18 cellular contexts compared by ENCODE assay signal in the genomic region with DNA sequence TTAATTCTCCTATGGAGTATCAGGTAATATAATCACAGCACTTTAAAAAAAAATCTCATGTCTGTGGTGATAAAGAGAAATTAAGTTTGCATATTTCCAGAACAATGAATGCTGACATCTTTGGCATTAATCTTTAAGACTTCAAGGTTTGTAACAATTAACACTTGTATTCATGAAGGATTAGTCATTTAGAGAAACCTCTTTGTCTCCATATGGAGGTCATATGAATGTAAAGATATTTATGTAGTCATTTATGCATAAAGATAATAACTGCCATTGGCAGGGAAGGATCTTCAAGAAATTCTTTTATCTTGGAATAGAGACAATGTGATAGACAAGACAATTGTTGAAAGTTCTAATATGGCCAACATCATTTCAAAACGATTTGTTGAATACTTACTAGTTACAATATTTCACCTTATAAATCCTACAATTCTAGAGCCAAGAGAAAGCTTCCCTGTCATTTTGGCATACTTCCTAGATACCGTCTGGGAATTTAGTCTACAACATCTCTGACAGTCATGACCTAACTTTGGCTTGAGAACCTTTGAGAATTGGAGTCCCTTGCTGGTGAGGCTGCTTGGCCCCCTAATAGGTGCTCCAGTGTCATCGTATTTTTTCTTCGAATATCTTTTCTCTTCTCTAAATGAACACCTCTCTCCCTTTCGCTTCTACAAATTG. TPM values are rescaled to one million over a fixed set of nuclear protein-coding genes. Genes with fewer than 3 reads are reported as not detected.
A peak's percentile ranks its signal among the peaks of the same experiment; 100 is the strongest.
DNase-seq lines count a peak whose midpoint lies in the region; ATAC-seq, FAIRE-seq and TF ChIP-seq lines count a peak whose summit lies in the region.
"Had no signal": no experiment of that assay in that cellular context is flagged by ENCODE, and none has a peak within 500 bp of the region (broad histone marks: within the 10 kb centered on the region; RNA-seq: fewer than 3 reads in every experiment).

No MANE protein-coding gene starts in this region.

- TF ChIP-seq POLR2A in GM12892 (IDR thresholded peaks at IDR 0.05; ENCODE audit: low read depth, low read length): no peak

- H3K27me3 ChIP-seq in dorsolateral prefrontal cortex: no peaks in the 10 kb centered on the region
- H3K27me3 ChIP-seq: Peyer's patch had no signal

- H3K4me1 Mint-ChIP-seq in naive B cell: peaks cover 28 to 50% (median 46%) of the 10 kb centered on the region in 3 donors
- H3K4me1 Mint-ChIP-seq: CD14-positive monocyte had no signal

- POLR2A ChIA-PET in HEK293T (lab: Yijun Ruan, JAX): no interaction called here

- H3K27ac Mint-ChIP-seq in naive B cell: peak overlapping the region in 4 of 6 donors; percentile 50 to 89 (median 77)

- ATAC-seq in SK-N-SH treated with all-trans-retinoic acid at 6 μM for 48 hours (peak; percentile 52), naive B cell (ENCODE audit: low read depth in 2 of 2) (no peak), HG02938 (IDR thresholded peaks at IDR 0.05; ENCODE audit: unreplicated experiment) (no peak)
- ATAC-seq: K562 had no signal

- TF ChIP-seq CTCF in dorsolateral prefrontal cortex (IDR thresholded peaks at IDR 0.05 in 54 of 56, conservative IDR thresholded peaks at IDR 0.05 in 2 of 56; ENCODE audit: low read depth in 1 of 56, partially characterized antibody in 56 of 56): no peak

- intact Hi-C loops in dorsolateral prefrontal cortex (cut with DNase I): no loop called here

- CTCF ChIA-PET in HEK293T (lab: Yijun Ruan, JAX): no interaction called here

- H3K9me3 Mint-ChIP-seq in naive B cell: no peaks in the 10 kb centered on the region

- H3K4me3 ChIP-seq in dorsolateral prefrontal cortex: no peak overlapping the region
- H3K4me3 ChIP-seq: K562, Peyer's patch had no signal

- no peaks in the 10 kb centered on the region for H3K27me3 Mint-ChIP-seq in naive B cell

- peak; percentile 54 for FAIRE-seq in GM12892 (lab: Jason Lieb, UNC)
- FAIRE-seq: H1, K562 had no signal

- peak overlapping the region in 55 of 59 donors; percentile 33 to 100 (median 96) for H3K27ac ChIP-seq in dorsolateral prefrontal cortex
- H3K27ac ChIP-seq: Peyer's patch had no signal

- DNase-seq in GM12892 (ENCODE audit: insufficient read length) (no peak), dorsolateral prefrontal cortex (no peak), naive B cell (no peak), GF-D8 (lab: John Stamatoyannopoulos, UW) (no peak), HEK293T (ENCODE audit: extremely low spot score) (no peak), RKO (ENCODE audit: low spot score) (no peak)
- DNase-seq: Caco-2, DMS53, NCI-H1436 treated with DMSO at 0.1 percent for 48 hours, NCI-H2081, NCI-H524, Peyer's patch, SHP77 had no signal

- no peak overlapping the region for H3K4me3 Mint-ChIP-seq in naive B cell
- H3K4me3 Mint-ChIP-seq: CD14-positive monocyte had no signal

- H3K36me3 Mint-ChIP-seq in naive B cell: peaks cover 6 to 11% of the 10 kb centered on the region in 2 donors
- H3K36me3 Mint-ChIP-seq: CD14-positive monocyte had no signal

TF ChIP-seq in SK-N-SH treated with all-trans-retinoic acid at 6 μM for 48 hours, 23 proteins besides CTCF, POLR2A, EP300 and RAD21 (continues in another document):
- TF ChIP-seq ZNF70 (CRISPR knock-in tag; IDR thresholded peaks at IDR 0.05) (no peak), ZFP3 (CRISPR knock-in tag; IDR thresholded peaks at IDR 0.05) (no peak), RARB (CRISPR knock-in tag; IDR thresholded peaks at IDR 0.05) (no peak), TCF4 (CRISPR knock-in tag; IDR thresholded peaks at IDR 0.05; ENCODE audit: borderline replicate concordance) (no peak), GLIS3 (CRISPR knock-in tag; IDR thresholded peaks at IDR 0.05) (no peak), OSR1 (CRISPR knock-in tag; IDR thresholded peaks at IDR 0.05) (no peak), ZNF8 (CRISPR knock-in tag; IDR thresholded peaks at IDR 0.05) (no peak)
- TF ChIP-seq, protein P1, sequence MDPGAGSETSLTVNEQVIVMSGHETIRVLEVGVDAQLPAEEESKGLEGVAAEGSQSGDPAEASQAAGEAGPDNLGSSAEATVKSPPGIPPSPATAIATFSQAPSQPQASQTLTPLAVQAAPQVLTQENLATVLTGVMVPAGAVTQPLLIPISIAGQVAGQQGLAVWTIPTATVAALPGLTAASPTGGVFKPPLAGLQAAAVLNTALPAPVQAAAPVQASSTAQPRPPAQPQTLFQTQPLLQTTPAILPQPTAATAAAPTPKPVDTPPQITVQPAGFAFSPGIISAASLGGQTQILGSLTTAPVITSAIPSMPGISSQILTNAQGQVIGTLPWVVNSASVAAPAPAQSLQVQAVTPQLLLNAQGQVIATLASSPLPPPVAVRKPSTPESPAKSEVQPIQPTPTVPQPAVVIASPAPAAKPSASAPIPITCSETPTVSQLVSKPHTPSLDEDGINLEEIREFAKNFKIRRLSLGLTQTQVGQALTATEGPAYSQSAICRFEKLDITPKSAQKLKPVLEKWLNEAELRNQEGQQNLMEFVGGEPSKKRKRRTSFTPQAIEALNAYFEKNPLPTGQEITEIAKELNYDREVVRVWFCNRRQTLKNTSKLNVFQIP (CRISPR knock-in tag; IDR thresholded peaks at IDR 0.05; ENCODE audit: borderline replicate concordance, low read depth): no peak
- TF ChIP-seq, protein P2, sequence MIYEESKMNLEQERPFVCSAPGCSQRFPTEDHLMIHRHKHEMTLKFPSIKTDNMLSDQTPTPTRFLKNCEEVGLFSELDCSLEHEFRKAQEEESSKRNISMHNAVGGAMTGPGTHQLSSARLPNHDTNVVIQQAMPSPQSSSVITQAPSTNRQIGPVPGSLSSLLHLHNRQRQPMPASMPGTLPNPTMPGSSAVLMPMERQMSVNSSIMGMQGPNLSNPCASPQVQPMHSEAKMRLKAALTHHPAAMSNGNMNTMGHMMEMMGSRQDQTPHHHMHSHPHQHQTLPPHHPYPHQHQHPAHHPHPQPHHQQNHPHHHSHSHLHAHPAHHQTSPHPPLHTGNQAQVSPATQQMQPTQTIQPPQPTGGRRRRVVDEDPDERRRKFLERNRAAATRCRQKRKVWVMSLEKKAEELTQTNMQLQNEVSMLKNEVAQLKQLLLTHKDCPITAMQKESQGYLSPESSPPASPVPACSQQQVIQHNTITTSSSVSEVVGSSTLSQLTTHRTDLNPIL (CRISPR knock-in tag; IDR thresholded peaks at IDR 0.05; ENCODE audit: low read depth): no peak

TF ChIP-seq in HEK293T, 16 proteins besides CTCF, POLR2A, EP300 and RAD21:
- TF ChIP-seq LEF1 (IDR thresholded peaks at IDR 0.05; ENCODE audit: borderline replicate concordance) (no peak), HDGF (IDR thresholded peaks at IDR 0.05; ENCODE audit: borderline replicate concordance) (no peak), BHLHE40 (IDR thresholded peaks at IDR 0.05; ENCODE audit: borderline replicate concordance) (no peak), FOXA1 (IDR thresholded peaks at IDR 0.05) (no peak), ELF4 (IDR thresholded peaks at IDR 0.05) (no peak), L3MBTL2 (conservative IDR thresholded peaks at IDR 0.05) (no peak), CTBP1 (IDR thresholded peaks at IDR 0.05; ENCODE audit: borderline replicate concordance) (no peak), FOXK2 (IDR thresholded peaks at IDR 0.05) (no peak), TARDBP (IDR thresholded peaks at IDR 0.05) (no peak), SUZ12 (IDR thresholded peaks at IDR 0.05) (no peak), SP1 (IDR thresholded peaks at IDR 0.05) (no peak), ZNF384 (IDR thresholded peaks at IDR 0.05) (no peak)
- TF ChIP-seq, protein P3, sequence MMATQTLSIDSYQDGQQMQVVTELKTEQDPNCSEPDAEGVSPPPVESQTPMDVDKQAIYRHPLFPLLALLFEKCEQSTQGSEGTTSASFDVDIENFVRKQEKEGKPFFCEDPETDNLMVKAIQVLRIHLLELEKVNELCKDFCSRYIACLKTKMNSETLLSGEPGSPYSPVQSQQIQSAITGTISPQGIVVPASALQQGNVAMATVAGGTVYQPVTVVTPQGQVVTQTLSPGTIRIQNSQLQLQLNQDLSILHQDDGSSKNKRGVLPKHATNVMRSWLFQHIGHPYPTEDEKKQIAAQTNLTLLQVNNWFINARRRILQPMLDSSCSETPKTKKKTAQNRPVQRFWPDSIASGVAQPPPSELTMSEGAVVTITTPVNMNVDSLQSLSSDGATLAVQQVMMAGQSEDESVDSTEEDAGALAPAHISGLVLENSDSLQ (IDR thresholded peaks at IDR 0.05): no peak
TF ChIP-seq in HEK293T: peak in this region for 0.

RNA-seq across cellular contexts. Expression of a gene that starts 33.6 kb away (rescaled TPM):
- 158 TPM for polyA plus RNA-seq in GM12892 (2012; ENCODE audit: missing spikeins)
- total RNA-seq in dorsolateral prefrontal cortex: 100 to 1,000 TPM in 1 of 120 experiments, 10 to 100 TPM in 106, 1 to 10 TPM in 13; 4.2 to 101 (median 24.4) TPM
- polyA plus RNA-seq in naive B cell (ENCODE audit: low read depth in 6 of 6): 100 to 1,000 TPM in 3 of 6 donors, 10 to 100 TPM in 3; 44.7 to 118 (median 92.3) TPM
- total RNA-seq: H1 had no signal
